19 cellular contexts compared by ENCODE assay signal in genomic region chr2:20322527-20323300, GRCh38. TPM values are rescaled to one million over a fixed set of nuclear protein-coding genes. Genes with fewer than 3 reads are reported as not detected.
A peak's percentile ranks its signal among the peaks of the same experiment; 100 is the strongest.
DNase-seq lines count a peak whose midpoint lies in the region; ATAC-seq and TF ChIP-seq lines count a peak whose summit lies in the region.
"Had no signal": no experiment of that assay in that cellular context is flagged by ENCODE, and none has a peak within 500 bp of the region (broad histone marks: within the 10 kb centered on the region; RNA-seq: fewer than 3 reads in every experiment).

No MANE protein-coding gene starts in this region.

- H3K36me3 ChIP-seq in trophoblast cell (ENCODE audit: control insufficient read depth in 1 of 2, insufficient read depth in 2 of 2, low read length in 2 of 2) (peaks cover 10 to 11% of the 10 kb centered on the region in 2 experiments), gastrocnemius medialis (peaks cover under 1 to 37% of the 10 kb centered on the region in 2 donors)

- peaks cover 72% of the 10 kb centered on the region for H3K4me1 Mint-ChIP-seq in activated T-cell treated with anti-CD3 and anti-CD28 coated beads, Interleukin-2, amount 50 U/mL, for 72 hours (ENCODE audit: low read depth)

- H3K36me3 Mint-ChIP-seq in activated T-cell treated with anti-CD3 and anti-CD28 coated beads, Interleukin-2, amount 50 U/mL, for 72 hours (ENCODE audit: insufficient read depth in 2 of 2) = peaks cover 12 to 49% of the 10 kb centered on the region in 2 donors

- H3K27me3 Mint-ChIP-seq in activated T-cell treated with anti-CD3 and anti-CD28 coated beads, Interleukin-2, amount 50 U/mL, for 72 hours (ENCODE audit: low read depth) = no peaks in the 10 kb centered on the region

- no peak overlapping the region for H3K14ac ChIP-seq in trophoblast cell (ENCODE audit: low read length)

- no peak overlapping the region for H4K91ac ChIP-seq in trophoblast cell (ENCODE audit: low read depth, low read length)

- no CpG with 5 or more reads among the region's 11 CpGs for WGBS in trophoblast cell (ENCODE audit: extremely low coverage, insufficient coverage, insufficient read length)

- TF ChIP-seq POLR2A in gastrocnemius medialis (IDR thresholded peaks at IDR 0.05) = no peak

- intact Hi-C loops in gastrocnemius medialis (cut with DNase I; ENCODE audit: low total_unique reads) = no loop called here

- no peak overlapping the region for H3K9ac ChIP-seq in trophoblast cell (ENCODE audit: low read length)

- no peak overlapping the region for H2AK5ac ChIP-seq in trophoblast cell (ENCODE audit: low read length)

- no peak overlapping the region for H2BK5ac ChIP-seq in trophoblast cell (ENCODE audit: low read depth, low read length, poor library complexity)

- no peak for TF ChIP-seq CTCF in gastrocnemius medialis (IDR thresholded peaks at IDR 0.05 in 4 of 5, conservative IDR thresholded peaks at IDR 0.05 in 1 of 5)

- no peak for ATAC-seq in activated T-cell treated with anti-CD3 and anti-CD28 coated beads, Interleukin-2, amount 50 U/mL, for 72 hours (replicated peaks in 1 of 2)
- ATAC-seq in gastrocnemius medialis = no peak

- H3K4me1 ChIP-seq in trophoblast cell (ENCODE audit: control insufficient read depth in 1 of 2, insufficient read depth in 2 of 2, low read length in 2 of 2) = peaks cover 0 to 2% of the 10 kb centered on the region in 2 experiments
- peaks cover 10 to 17% of the 10 kb centered on the region in 2 donors for H3K4me1 ChIP-seq in gastrocnemius medialis

- H3K27ac ChIP-seq in trophoblast cell (ENCODE audit: low read depth, low read length) (no peak overlapping the region), gastrocnemius medialis (no peak overlapping the region)

- H3K4ac ChIP-seq in trophoblast cell (ENCODE audit: low read depth, low read length) = peak overlapping the region; percentile 70

- no peaks in the 10 kb centered on the region for H3K9me3 ChIP-seq in trophoblast cell (ENCODE audit: insufficient read depth, low read depth, low read length)
- H3K9me3 ChIP-seq in gastrocnemius medialis = no peaks in the 10 kb centered on the region

- H3K4me3 ChIP-seq in trophoblast cell (ENCODE audit: low read depth, low read length) = no peak overlapping the region
- H3K4me3 ChIP-seq in gastrocnemius medialis = no peak overlapping the region

- H3K27ac Mint-ChIP-seq in activated T-cell treated with anti-CD3 and anti-CD28 coated beads, Interleukin-2, amount 50 U/mL, for 72 hours = peak overlapping the region; percentile 89
- H3K27ac Mint-ChIP-seq: HFFc6 had no signal

- H3K9me3 Mint-ChIP-seq in activated T-cell treated with anti-CD3 and anti-CD28 coated beads, Interleukin-2, amount 50 U/mL, for 72 hours = no peaks in the 10 kb centered on the region
- H3K9me3 Mint-ChIP-seq: HFFc6 had no signal

- no peak overlapping the region for H2BK12ac ChIP-seq in trophoblast cell (ENCODE audit: low read length)

- H3K4me2 ChIP-seq in trophoblast cell (ENCODE audit: low read length) = no peak overlapping the region

- no peak overlapping the region for H3K4me3 Mint-ChIP-seq in activated T-cell treated with anti-CD3 and anti-CD28 coated beads, Interleukin-2, amount 50 U/mL, for 72 hours
- H3K4me3 Mint-ChIP-seq: HFFc6 had no signal

- H3K23ac ChIP-seq in trophoblast cell (ENCODE audit: low read length) = no peak overlapping the region

- H3K79me2 ChIP-seq in trophoblast cell (ENCODE audit: control insufficient read depth, insufficient read depth, low read length, poor library complexity) = peaks cover 3% of the 10 kb centered on the region

- in situ Hi-C loops in gastrocnemius medialis (cut with MboI; ENCODE audit: low sequenced_read_pairs in 4 of 4) = no loop called here

- no peaks in the 10 kb centered on the region for H3K79me1 ChIP-seq in trophoblast cell (ENCODE audit: low read length)

- H4K12ac ChIP-seq in trophoblast cell (ENCODE audit: low read depth, low read length) = no peak overlapping the region

- H2AFZ ChIP-seq in trophoblast cell (ENCODE audit: insufficient read depth, low read length, poor library complexity) = no peak overlapping the region

- no peak for DNase-seq in activated T-cell treated with anti-CD3 and anti-CD28 coated beads, Interleukin-2, amount 50 U/mL, for 72 hours
- DNase-seq in activated T-cell treated with anti-CD3 and anti-CD28 coated beads, Interleukin-2, amount 50 U/mL, for 48 hours = no peak
- DNase-seq in SHP77 (lab: John Stamatoyannopoulos, UW) (peak; percentile 6 to 8), dermis microvascular lymphatic vessel endothelial cell (ENCODE audit: low read depth in 2 of 2) (peak; percentile 16 to 56), trophoblast cell (no peak), medulla oblongata (ENCODE audit: extremely low spot score) (no peak), nucleus accumbens (lab: John Stamatoyannopoulos, UW) (no peak), gastrocnemius medialis (no peak)
- DNase-seq: activated CD4-positive, CD25-positive, alpha-beta regulatory T cell treated with anti-CD3 and anti-CD28 coated beads, Interleukin-2, amount 50 U/mL, for 72 hours; activated T-cell treated with anti-CD3 and anti-CD28 coated beads, Interleukin-2, amount 50 U/mL, for 1 hour; aorta; HFFc6; hypothalamus; kidney glomerular epithelial cell; midbrain; NCI-H524; Right ventricle myocardium superior; stimulated activated CD4-positive, alpha-beta T cell treated with anti-CD3 and anti-CD28 coated beads, Interleukin-1b, Interleukin-23, amount 100 ng/mL, for 48 hours; substantia nigra had no signal

- H2BK120ac ChIP-seq in trophoblast cell (ENCODE audit: insufficient read depth, low read length, poor library complexity) = no peak overlapping the region

- H3K27me3 ChIP-seq in trophoblast cell (ENCODE audit: insufficient read depth, low read length) = no peaks in the 10 kb centered on the region
- no peaks in the 10 kb centered on the region for H3K27me3 ChIP-seq in gastrocnemius medialis

- H4K8ac ChIP-seq in trophoblast cell (ENCODE audit: low read depth, low read length) = no peak overlapping the region

- H3K18ac ChIP-seq in trophoblast cell (ENCODE audit: low read length) = no peak overlapping the region

RNA-seq across cellular contexts. Expression of gene PUM2, which starts 27.9 kb away (rescaled TPM):
- 100 to 1,000 TPM; 109 to 113 TPM for total RNA-seq in activated T-cell treated with anti-CD3 and anti-CD28 coated beads, Interleukin-2, amount 50 U/mL, for 72 hours
- 33.6 and 58.5 TPM in 2 replicates for total RNA-seq in dermis microvascular lymphatic vessel endothelial cell
- 48.9 and 50.0 TPM in 2 replicates for polyA plus RNA-seq in trophoblast cell (2013)
- total RNA-seq in gastrocnemius medialis = 10 to 100 TPM; 26.0 to 36.4 (median 29.6) TPM

Comparison
In these comparisons a context has a peak if more than half of its experiments do, and no peak if none do; other contexts are left out.
1. DNase-seq: peak in SHP77 (2 of 2) and dermis microvascular lymphatic vessel endothelial cell (2 of 2); none in activated T-cell treated with anti-CD3 and anti-CD28 coated beads, Interleukin-2, amount 50 U/mL, for 72 hours (0 of 2), activated T-cell treated with anti-CD3 and anti-CD28 coated beads, Interleukin-2, amount 50 U/mL, for 48 hours (0 of 2), trophoblast cell (0 of 2), medulla oblongata (single experiment), nucleus accumbens (0 of 56) and gastrocnemius medialis (0 of 2).